In genomic region chr1:10607228-10607627, GRCh38 we compare ENCODE assay signal across 18 cellular contexts.
A peak's percentile ranks its signal among the peaks of the same experiment; 100 is the strongest.
DNase-seq lines count a peak whose midpoint lies in the region; ATAC-seq, FAIRE-seq and TF ChIP-seq lines count a peak whose summit lies in the region.
"Had no signal": no experiment of that assay in that cellular context is flagged by ENCODE, and none has a peak within 500 bp of the region (broad histone marks: within the 10 kb centered on the region; RNA-seq: fewer than 3 reads in every experiment).

No MANE protein-coding gene starts in this region.

- H3K9me1 ChIP-seq in endothelial cell of umbilical vein (replicated peaks; ENCODE audit: control insufficient read depth, extremely low read depth, insufficient read depth, low read length), result no peaks in the 10 kb centered on the region

- H3K27me3 Mint-ChIP-seq in naive thymus-derived CD4-positive, alpha-beta T cell, result no peaks in the 10 kb centered on the region
- H3K27me3 Mint-ChIP-seq: CD4-positive, alpha-beta memory T cell had no signal

- H3K18ac ChIP-seq in mesenchymal stem cell (ENCODE audit: low read depth in 1 of 2, low read length in 2 of 2), result no peak overlapping the region

- peak; percentile 15 for FAIRE-seq in endothelial cell of umbilical vein (lab: Jason Lieb, UNC)
- FAIRE-seq: A204.1, D721Med, G401.6, GM12891 had no signal

- H3K36me3 ChIP-seq in endothelial cell of umbilical vein (ENCODE audit: control insufficient read depth in 2 of 2, extremely low read depth in 1 of 2, insufficient read depth in 2 of 2, low read length in 2 of 2) (no peaks in the 10 kb centered on the region), mesenchymal stem cell (ENCODE audit: control insufficient read depth in 1 of 2, insufficient read depth in 2 of 2, low read depth in 1 of 2, low read length in 2 of 2) (peaks cover 0 to 18% of the 10 kb centered on the region in 2 experiments), upper lobe of left lung (no peaks in the 10 kb centered on the region)
- peaks cover 0 to 24% (median 2%) of the 10 kb centered on the region in 3 experiments for H3K36me3 ChIP-seq in naive thymus-derived CD4-positive, alpha-beta T cell (ENCODE audit: control insufficient read depth in 2 of 3, insufficient read depth in 3 of 3, low read length in 3 of 3)
- H3K36me3 ChIP-seq: BE2C had no signal

- H3K9me3 ChIP-seq in endothelial cell of umbilical vein (replicated peaks; ENCODE audit: control insufficient read depth, insufficient read depth, low read length), result no peaks in the 10 kb centered on the region
- no peaks in the 10 kb centered on the region for H3K9me3 ChIP-seq in mesenchymal stem cell (ENCODE audit: control insufficient read depth, low read length)
- no peaks in the 10 kb centered on the region for H3K9me3 ChIP-seq in naive thymus-derived CD4-positive, alpha-beta T cell (ENCODE audit: control insufficient read depth in 2 of 3, low read length in 3 of 3)
- H3K9me3 ChIP-seq in upper lobe of left lung, result no peaks in the 10 kb centered on the region
- H3K9me3 ChIP-seq: BE2C had no signal

- no peak overlapping the region for H3K27ac ChIP-seq in endothelial cell of umbilical vein (ENCODE audit: insufficient read depth, low read depth, low read length)
- H3K27ac ChIP-seq in mesenchymal stem cell (ENCODE audit: low read length, poor library complexity, severe bottlenecking), result no peak overlapping the region
- no peak overlapping the region for H3K27ac ChIP-seq in naive thymus-derived CD4-positive, alpha-beta T cell (ENCODE audit: low read depth, low read length)
- no peak overlapping the region for H3K27ac ChIP-seq in upper lobe of left lung
- H3K27ac ChIP-seq: C4-2B had no signal

- BruUV-seq in endothelial cell of umbilical vein (replicated peaks; lab: Mats Ljungman, UMichigan), result no TSS peak

- H3K9me3 Mint-ChIP-seq in naive thymus-derived CD4-positive, alpha-beta T cell, result no peaks in the 10 kb centered on the region
- H3K9me3 Mint-ChIP-seq: CD4-positive, alpha-beta memory T cell had no signal

- CTCF ChIA-PET in endothelial cell of umbilical vein (lab: Charles Lee), result no interaction called here
- CTCF ChIA-PET in naive thymus-derived CD4-positive, alpha-beta T cell (lab: Charles Lee), result no interaction called here

- no peak for TF ChIP-seq POLR2A in endothelial cell of umbilical vein (IDR thresholded peaks at IDR 0.05; ENCODE audit: low read depth, low read length)
- no peak for TF ChIP-seq POLR2A in upper lobe of left lung (IDR thresholded peaks at IDR 0.05)

- H2AFZ ChIP-seq in endothelial cell of umbilical vein (ENCODE audit: low read depth, low read length), result no peak overlapping the region
- H2AFZ ChIP-seq in mesenchymal stem cell (ENCODE audit: low read depth, low read length), result no peak overlapping the region

- H3K4me1 ChIP-seq in endothelial cell of umbilical vein (ENCODE audit: control insufficient read depth, extremely low read depth, insufficient read depth, low read length) (no peaks in the 10 kb centered on the region), mesenchymal stem cell (ENCODE audit: control insufficient read depth, insufficient read depth, low read depth, low read length) (peaks cover 14% of the 10 kb centered on the region), upper lobe of left lung (no peaks in the 10 kb centered on the region)
- no peaks in the 10 kb centered on the region for H3K4me1 ChIP-seq in naive thymus-derived CD4-positive, alpha-beta T cell (ENCODE audit: control insufficient read depth in 2 of 2, insufficient read depth in 2 of 2, low read length in 2 of 2)

- no peak overlapping the region for H2AK5ac ChIP-seq in mesenchymal stem cell (ENCODE audit: low read length, severe bottlenecking)

- POLR2A ChIA-PET in endothelial cell of umbilical vein (lab: Charles Lee), result no interaction called here
- POLR2A ChIA-PET in naive thymus-derived CD4-positive, alpha-beta T cell (lab: Charles Lee), result no interaction called here

- in situ Hi-C loops in Caki2 (cut with HindIII; ENCODE audit: low pct_unique_long_range_greater_than_20kb, low sequenced_read_pairs), result no loop called here

- H3K4me1 Mint-ChIP-seq in naive thymus-derived CD4-positive, alpha-beta T cell, result peaks cover 0 to 7% (median 3%) of the 10 kb centered on the region in 7 donors

- WGBS in mesenchymal stem cell, result 90% methylated on average over 3 of the region's 3 CpGs
- WGBS in upper lobe of left lung, 2 donors, result 66 to 74% methylated on average over 3 of the region's 3 CpGs

- no peak overlapping the region for H3K23ac ChIP-seq in mesenchymal stem cell (ENCODE audit: low read length in 2 of 2)

- TF ChIP-seq CTCF in LNCaP clone FGC (IDR thresholded peaks at IDR 0.05; ENCODE audit: control insufficient read depth, extremely low read depth, insufficient read depth) (no peak), endothelial cell of umbilical vein (IDR thresholded peaks at IDR 0.05; ENCODE audit: extremely low read depth in 1 of 2, insufficient read depth in 1 of 2, low read depth in 1 of 2, low read length in 2 of 2) (no peak), upper lobe of left lung (IDR thresholded peaks at IDR 0.05) (no peak)

- H3K4me3 Mint-ChIP-seq in naive thymus-derived CD4-positive, alpha-beta T cell, result no peak overlapping the region
- H3K4me3 Mint-ChIP-seq: CD4-positive, alpha-beta memory T cell had no signal

- no peaks in the 10 kb centered on the region for H4K20me1 ChIP-seq in endothelial cell of umbilical vein (replicated peaks; ENCODE audit: control insufficient read depth, extremely low read depth, insufficient read depth, low read length)

- H4K8ac ChIP-seq in mesenchymal stem cell (ENCODE audit: low read length), result no peak overlapping the region

- no peaks in the 10 kb centered on the region for H3K79me2 ChIP-seq in endothelial cell of umbilical vein (ENCODE audit: control insufficient read depth, insufficient read depth, low read length)

- peak; percentile 45 for DNase-seq in Caki2 (ENCODE audit: low read depth)
- DNase-seq in LNCaP clone FGC (ENCODE audit: low read depth), result peak; percentile 43
- no peak for DNase-seq in endothelial cell of umbilical vein (ENCODE audit: low read depth, low spot score)
- DNase-seq in mesenchymal stem cell, result peak; percentile 8
- DNase-seq in naive thymus-derived CD4-positive, alpha-beta T cell, result no peak
- no peak for DNase-seq in upper lobe of left lung
- DNase-seq: BE2C; CD4-positive, alpha-beta memory T cell; DMS153; DMS79 treated with DMSO at 0.1 percent for 48 hours; EL; HCEC 1CT had no signal

- no peak overlapping the region for H3K4me2 ChIP-seq in endothelial cell of umbilical vein (ENCODE audit: insufficient read depth, low read length)
- no peak overlapping the region for H3K4me2 ChIP-seq in mesenchymal stem cell (ENCODE audit: low read length, poor library complexity, severe bottlenecking)

- H3K36me3 Mint-ChIP-seq in naive thymus-derived CD4-positive, alpha-beta T cell, result peaks cover 0 to 31% (median 20%) of the 10 kb centered on the region in 5 donors

- H2BK120ac ChIP-seq in mesenchymal stem cell (ENCODE audit: low read depth, low read length), result no peak overlapping the region

- peaks cover 16% of the 10 kb centered on the region for H3K79me1 ChIP-seq in mesenchymal stem cell (replicated peaks; ENCODE audit: low read length, poor library complexity, severe bottlenecking)

- H4K91ac ChIP-seq in mesenchymal stem cell (ENCODE audit: low read length), result no peak overlapping the region

- H2BK15ac ChIP-seq in mesenchymal stem cell (ENCODE audit: low read depth, poor library complexity, severe bottlenecking), result no peak overlapping the region

- no peak for TF ChIP-seq EP300 in upper lobe of left lung (IDR thresholded peaks at IDR 0.05)

- no peaks in the 10 kb centered on the region for H3K27me3 ChIP-seq in endothelial cell of umbilical vein (ENCODE audit: control insufficient read depth in 2 of 2, insufficient read depth in 2 of 2, low read length in 2 of 2)
- no peaks in the 10 kb centered on the region for H3K27me3 ChIP-seq in mesenchymal stem cell (ENCODE audit: control insufficient read depth in 1 of 2, insufficient read depth in 1 of 2, low read length in 2 of 2)
- H3K27me3 ChIP-seq in naive thymus-derived CD4-positive, alpha-beta T cell (ENCODE audit: control insufficient read depth in 2 of 2, insufficient read depth in 2 of 2, low read length in 2 of 2), result no peaks in the 10 kb centered on the region
- no peaks in the 10 kb centered on the region for H3K27me3 ChIP-seq in upper lobe of left lung
- H3K27me3 ChIP-seq: BE2C had no signal

- intact Hi-C loops in endothelial cell of umbilical vein (cut with micrococcal nuclease), result no loop called here
- intact Hi-C loops in naive thymus-derived CD4-positive, alpha-beta T cell (cut with micrococcal nuclease), result no loop called here

- H2BK5ac ChIP-seq in mesenchymal stem cell (ENCODE audit: low read depth, low read length, poor library complexity, severe bottlenecking), result no peak overlapping the region

- H3K9ac ChIP-seq in endothelial cell of umbilical vein (replicated peaks; ENCODE audit: extremely low read depth, insufficient read depth, low read length) (no peak overlapping the region), mesenchymal stem cell (ENCODE audit: low read length) (no peak overlapping the region)

- no peak overlapping the region for H3K14ac ChIP-seq in mesenchymal stem cell (ENCODE audit: low read length in 2 of 2)

- no peak overlapping the region for H2BK12ac ChIP-seq in mesenchymal stem cell (ENCODE audit: low read length in 2 of 2)

- ATAC-seq in naive thymus-derived CD4-positive, alpha-beta T cell, result no peak
- ATAC-seq in upper lobe of left lung (ENCODE audit: low FRiP score in 2 of 2) (no peak), HG03439 (IDR thresholded peaks at IDR 0.05; ENCODE audit: unreplicated experiment) (no peak)

- no peak overlapping the region for H3K4ac ChIP-seq in mesenchymal stem cell (ENCODE audit: low read depth in 1 of 2, low read length in 2 of 2)

- no peak overlapping the region for H3K27ac Mint-ChIP-seq in naive thymus-derived CD4-positive, alpha-beta T cell
- H3K27ac Mint-ChIP-seq: CD4-positive, alpha-beta memory T cell had no signal

- dilution Hi-C loops in endothelial cell of umbilical vein (cut with MboI; ENCODE audit: extremely low pct_ligation_motif_present, low sequenced_read_pairs), result no loop called here

- H3K4me3 ChIP-seq in LNCaP clone FGC (ENCODE audit: low read depth, low read length), result no peak overlapping the region
- no peak overlapping the region for H3K4me3 ChIP-seq in endothelial cell of umbilical vein (replicated peaks in 1 of 3; ENCODE audit: insufficient read depth in 1 of 3, low read depth in 1 of 3, low read length in 3 of 3)
- H3K4me3 ChIP-seq in mesenchymal stem cell (ENCODE audit: insufficient read depth in 1 of 2, low read depth in 1 of 2, low read length in 2 of 2), result no peak overlapping the region
- H3K4me3 ChIP-seq in naive thymus-derived CD4-positive, alpha-beta T cell (ENCODE audit: low read length), result no peak overlapping the region
- no peak overlapping the region for H3K4me3 ChIP-seq in upper lobe of left lung

TF ChIP-seq in endothelial cell of umbilical vein, 7 proteins besides CTCF, POLR2A, EP300 and RAD21 (continues in another document):
- TF ChIP-seq EZH2 (IDR thresholded peaks at IDR 0.05; ENCODE audit: borderline replicate concordance, low read depth, low read length, severe bottlenecking), result no peak
- TF ChIP-seq JUN (IDR thresholded peaks at IDR 0.05; ENCODE audit: borderline replicate concordance, insufficient read depth, insufficient read length, low read depth), result no peak
- no peak for TF ChIP-seq POLR2AphosphoS5 (IDR thresholded peaks at IDR 0.05; ENCODE audit: insufficient read depth, low read depth, low read length)
- TF ChIP-seq FOS (IDR thresholded peaks at IDR 0.05; ENCODE audit: borderline replicate concordance, insufficient read depth, low read length), result no peak

Comparison
In these comparisons a context has a peak if more than half of its experiments do, and no peak if none do; other contexts are left out.
1. DNase-seq: peak in Caki2 (single experiment), LNCaP clone FGC (single experiment) and mesenchymal stem cell (single experiment); none in endothelial cell of umbilical vein (single experiment), naive thymus-derived CD4-positive, alpha-beta T cell (0 of 9) and upper lobe of left lung (0 of 2).